ENCODE assay signal across 8 cellular contexts in genomic region chr9:136095495-136096058, GRCh38. TPM values are rescaled to one million over a fixed set of nuclear protein-coding genes. Genes with fewer than 3 reads are reported as not detected.
DNase-seq lines count a peak whose midpoint lies in the region; ATAC-seq and TF ChIP-seq lines count a peak whose summit lies in the region.

No MANE protein-coding gene starts in this region.

- no peak overlapping the region for H3K27ac ChIP-seq in PC-9
- peak overlapping the region; percentile 25 for H3K27ac ChIP-seq in duodenal mucosa (ENCODE audit: low read depth, low read length)
- H3K27ac ChIP-seq in aorta (ENCODE audit: low read depth in 1 of 2, low read length in 2 of 2): peak overlapping the region; percentile 73 to 86

- intact Hi-C loops in PC-9 (cut with micrococcal nuclease; ENCODE audit: unreplicated experiment) (loop anchor here (1.0 to 2.0 kb wide), 2 partner anchors 13 to 43 kb away; no protein-coding TSS in a partner anchor), aorta (cut with DNase I) (loop anchor here in 1 of 2 donors (2.0 kb wide), 1 partner anchor 13 kb away; no protein-coding TSS in a partner anchor)

- CTCF ChIA-PET in PC-9 (lab: Charles Lee): interaction anchor here (0.5 to 1.6 kb wide), 2 partner anchors 26 to 173 kb away, joined by 3 read pairs; no protein-coding TSS in a partner anchor

- no peak overlapping the region for H3K27ac Mint-ChIP-seq in mesothelial cell of epicardium

- H3K4me1 Mint-ChIP-seq in mesothelial cell of epicardium: peaks cover 28% of the 10 kb centered on the region

- ATAC-seq in aorta (ENCODE audit: low FRiP score): peak; percentile 33
- ATAC-seq in HG02840 (IDR thresholded peaks at IDR 0.05; ENCODE audit: low FRiP score, unreplicated experiment): no peak
- no peak for ATAC-seq in GM21619 (IDR thresholded peaks at IDR 0.05; ENCODE audit: unreplicated experiment)

- peak overlapping the region in 1 of 2 donors; percentile 19 for H3K9ac ChIP-seq in duodenal mucosa (ENCODE audit: low read depth in 1 of 2, low read length in 2 of 2)

- POLR2A ChIA-PET in PC-9 (lab: Charles Lee; ENCODE audit: unreplicated experiment): interaction anchor here (0.9 kb wide), 1 partner anchor 16 kb away, joined by 5 read pairs; no protein-coding TSS in a partner anchor

- H3K27me3 ChIP-seq in PC-9 (ENCODE audit: insufficient read depth, low read depth): no peaks in the 10 kb centered on the region
- peaks cover 8 to 11% of the 10 kb centered on the region in 2 donors for H3K27me3 ChIP-seq in duodenal mucosa (ENCODE audit: control insufficient read depth in 1 of 2, insufficient read depth in 2 of 2, low read length in 2 of 2)
- no peaks in the 10 kb centered on the region for H3K27me3 ChIP-seq in aorta (ENCODE audit: control insufficient read depth in 1 of 2, insufficient read depth in 2 of 2, low read length in 1 of 2)

- H3K27me3 Mint-ChIP-seq in mesothelial cell of epicardium (ENCODE audit: low read depth): peaks cover 2% of the 10 kb centered on the region

- H3F3A ChIP-seq in PC-9 (ENCODE audit: insufficient read depth, low read depth): peaks cover 17% of the 10 kb centered on the region; the same call in 1 of the 2 replicates

- H2AFZ ChIP-seq in PC-9: peak overlapping the region; percentile 68; the same call in 1 of the 2 replicates

- TF ChIP-seq CTCF in PC-9 (conservative IDR thresholded peaks at IDR 0.05): no peak
- no peak for TF ChIP-seq CTCF in mesothelial cell of epicardium (IDR thresholded peaks at IDR 0.05; ENCODE audit: unreplicated experiment)

- DNase-seq in D341Med (ENCODE audit: low spot score): peak; percentile 73
- peak; percentile 23 to 47 for DNase-seq in PC-9
- no peak for DNase-seq in mesothelial cell of epicardium (ENCODE audit: low spot score in 2 of 2, unreplicated experiment in 2 of 2)
- DNase-seq in aorta: no peak
- DNase-seq in NCI-H524 treated with DMSO at 0.1 percent for 48 hours (lab: John Stamatoyannopoulos, UW): no peak

- H4K20me1 ChIP-seq in PC-9 (ENCODE audit: insufficient read depth): peaks cover 22% of the 10 kb centered on the region

- H3K4me3 Mint-ChIP-seq in mesothelial cell of epicardium: peak overlapping the region; percentile 61

- H3K4me1 ChIP-seq in PC-9 (replicated peaks; ENCODE audit: insufficient read depth) (peaks cover 22% of the 10 kb centered on the region), duodenal mucosa (ENCODE audit: control insufficient read depth in 1 of 2, insufficient read depth in 2 of 2, low read length in 2 of 2) (peaks cover 27 to 31% of the 10 kb centered on the region in 2 donors), aorta (ENCODE audit: control insufficient read depth in 1 of 2, insufficient read depth in 2 of 2, low read length in 2 of 2) (peaks cover 0 to 2% of the 10 kb centered on the region in 2 donors)

- peak overlapping the region; percentile 79 for H3K4me2 ChIP-seq in PC-9

- H3K4me3 ChIP-seq in PC-9 (peak overlapping the region; percentile 61; the same call in 1 of the 2 replicates), duodenal mucosa (ENCODE audit: low read depth in 1 of 2, low read length in 2 of 2) (peak overlapping the region; percentile 64 to 72), aorta (ENCODE audit: low read length in 2 of 2) (peak overlapping the region; percentile 86 to 93)

- 1 to 2% methylated on average over 25 to 73 of the region's 73 CpGs for WGBS in aorta, 2 donors

- no peaks in the 10 kb centered on the region for H3K9me3 Mint-ChIP-seq in mesothelial cell of epicardium

- no peaks in the 10 kb centered on the region for H3K9me2 ChIP-seq in PC-9 (ENCODE audit: insufficient read depth)

- no peaks in the 10 kb centered on the region for H3K36me3 Mint-ChIP-seq in mesothelial cell of epicardium

- H3K9me3 ChIP-seq in PC-9 (ENCODE audit: insufficient read depth, low read depth): no peaks in the 10 kb centered on the region
- H3K9me3 ChIP-seq in duodenal mucosa (ENCODE audit: control insufficient read depth in 1 of 2, low read length in 2 of 2): no peaks in the 10 kb centered on the region
- no peaks in the 10 kb centered on the region for H3K9me3 ChIP-seq in aorta (ENCODE audit: control insufficient read depth, low read length)

- H3K36me3 ChIP-seq in PC-9 (ENCODE audit: low read depth) (no peaks in the 10 kb centered on the region), duodenal mucosa (ENCODE audit: control insufficient read depth in 1 of 2, insufficient read depth in 2 of 2, low read length in 2 of 2) (peaks cover 0 to 8% of the 10 kb centered on the region in 2 donors), aorta (ENCODE audit: control insufficient read depth in 1 of 2, insufficient read depth in 2 of 2, low read length in 1 of 2) (no peaks in the 10 kb centered on the region)

- H3K79me2 ChIP-seq in PC-9 (ENCODE audit: low read depth): peaks cover 32% of the 10 kb centered on the region

- no TSS peak for BruUV-seq in PC-9 (replicated peaks; lab: Mats Ljungman, UMichigan)

RNA-seq across cellular contexts. Expression of gene NACC2, which starts 0.5 kb away (rescaled TPM):
- total RNA-seq in PC-9 (2021) (22.4 and 23.8 TPM in 2 replicates), mesothelial cell of epicardium (18.4 to 20.0 TPM (median 19.1 TPM) in 3 replicates), aorta (10 to 100 TPM; 51.3 to 61.0 TPM)
- 10 to 100 TPM; 10.5 to 11.7 TPM for polyA plus RNA-seq in aorta

RNA-seq across cellular contexts. Expression of gene TMEM250, which starts 23.1 kb away (rescaled TPM):
- total RNA-seq in PC-9 (2021) (73.8 and 75.3 TPM in 2 replicates), mesothelial cell of epicardium (34.2 to 35.3 TPM (median 34.5 TPM) in 3 replicates), aorta (10 to 100 TPM; 22.0 to 25.1 TPM)
- polyA plus RNA-seq in aorta: 10 to 100 TPM; 14.9 to 19.0 TPM

Comparison
In these comparisons a context has a peak if more than half of its experiments do, and no peak if none do; other contexts are left out.
1. DNase-seq: peak in D341Med (single experiment) and PC-9 (2 of 2); none in mesothelial cell of epicardium (0 of 2), aorta (0 of 2) and NCI-H524 treated with DMSO at 0.1 percent for 48 hours (single experiment).
2. Peak in every context shown above with its lines, with median percentiles within 50 percentile points of each other: H3K4me3 ChIP-seq.